Comparison of ENCODE assay signal across 1 cellular context in genomic region chr1:44609768-44610526, GRCh38.
TF ChIP-seq lines count a peak whose summit lies in the region.

No MANE protein-coding gene starts in this region.

TF ChIP-seq in K562, 482 proteins besides CTCF, POLR2A, EP300 and RAD21 (continued from another document and continues in another):
- TF ChIP-seq SP2 (IDR thresholded peaks at IDR 0.05; ENCODE audit: extremely low read depth, low read depth, low read length, poor library complexity, severe bottlenecking) = no peak
- no peak for TF ChIP-seq DIDO1 (tag; IDR thresholded peaks at IDR 0.05; ENCODE audit: low read depth)
- TF ChIP-seq RBM25 (IDR thresholded peaks at IDR 0.05; ENCODE audit: low read depth, low read length, severe bottlenecking) = no peak
- TF ChIP-seq ZNF830 (CRISPR knock-in tag; IDR thresholded peaks at IDR 0.05) = no peak
- TF ChIP-seq, protein P1, sequence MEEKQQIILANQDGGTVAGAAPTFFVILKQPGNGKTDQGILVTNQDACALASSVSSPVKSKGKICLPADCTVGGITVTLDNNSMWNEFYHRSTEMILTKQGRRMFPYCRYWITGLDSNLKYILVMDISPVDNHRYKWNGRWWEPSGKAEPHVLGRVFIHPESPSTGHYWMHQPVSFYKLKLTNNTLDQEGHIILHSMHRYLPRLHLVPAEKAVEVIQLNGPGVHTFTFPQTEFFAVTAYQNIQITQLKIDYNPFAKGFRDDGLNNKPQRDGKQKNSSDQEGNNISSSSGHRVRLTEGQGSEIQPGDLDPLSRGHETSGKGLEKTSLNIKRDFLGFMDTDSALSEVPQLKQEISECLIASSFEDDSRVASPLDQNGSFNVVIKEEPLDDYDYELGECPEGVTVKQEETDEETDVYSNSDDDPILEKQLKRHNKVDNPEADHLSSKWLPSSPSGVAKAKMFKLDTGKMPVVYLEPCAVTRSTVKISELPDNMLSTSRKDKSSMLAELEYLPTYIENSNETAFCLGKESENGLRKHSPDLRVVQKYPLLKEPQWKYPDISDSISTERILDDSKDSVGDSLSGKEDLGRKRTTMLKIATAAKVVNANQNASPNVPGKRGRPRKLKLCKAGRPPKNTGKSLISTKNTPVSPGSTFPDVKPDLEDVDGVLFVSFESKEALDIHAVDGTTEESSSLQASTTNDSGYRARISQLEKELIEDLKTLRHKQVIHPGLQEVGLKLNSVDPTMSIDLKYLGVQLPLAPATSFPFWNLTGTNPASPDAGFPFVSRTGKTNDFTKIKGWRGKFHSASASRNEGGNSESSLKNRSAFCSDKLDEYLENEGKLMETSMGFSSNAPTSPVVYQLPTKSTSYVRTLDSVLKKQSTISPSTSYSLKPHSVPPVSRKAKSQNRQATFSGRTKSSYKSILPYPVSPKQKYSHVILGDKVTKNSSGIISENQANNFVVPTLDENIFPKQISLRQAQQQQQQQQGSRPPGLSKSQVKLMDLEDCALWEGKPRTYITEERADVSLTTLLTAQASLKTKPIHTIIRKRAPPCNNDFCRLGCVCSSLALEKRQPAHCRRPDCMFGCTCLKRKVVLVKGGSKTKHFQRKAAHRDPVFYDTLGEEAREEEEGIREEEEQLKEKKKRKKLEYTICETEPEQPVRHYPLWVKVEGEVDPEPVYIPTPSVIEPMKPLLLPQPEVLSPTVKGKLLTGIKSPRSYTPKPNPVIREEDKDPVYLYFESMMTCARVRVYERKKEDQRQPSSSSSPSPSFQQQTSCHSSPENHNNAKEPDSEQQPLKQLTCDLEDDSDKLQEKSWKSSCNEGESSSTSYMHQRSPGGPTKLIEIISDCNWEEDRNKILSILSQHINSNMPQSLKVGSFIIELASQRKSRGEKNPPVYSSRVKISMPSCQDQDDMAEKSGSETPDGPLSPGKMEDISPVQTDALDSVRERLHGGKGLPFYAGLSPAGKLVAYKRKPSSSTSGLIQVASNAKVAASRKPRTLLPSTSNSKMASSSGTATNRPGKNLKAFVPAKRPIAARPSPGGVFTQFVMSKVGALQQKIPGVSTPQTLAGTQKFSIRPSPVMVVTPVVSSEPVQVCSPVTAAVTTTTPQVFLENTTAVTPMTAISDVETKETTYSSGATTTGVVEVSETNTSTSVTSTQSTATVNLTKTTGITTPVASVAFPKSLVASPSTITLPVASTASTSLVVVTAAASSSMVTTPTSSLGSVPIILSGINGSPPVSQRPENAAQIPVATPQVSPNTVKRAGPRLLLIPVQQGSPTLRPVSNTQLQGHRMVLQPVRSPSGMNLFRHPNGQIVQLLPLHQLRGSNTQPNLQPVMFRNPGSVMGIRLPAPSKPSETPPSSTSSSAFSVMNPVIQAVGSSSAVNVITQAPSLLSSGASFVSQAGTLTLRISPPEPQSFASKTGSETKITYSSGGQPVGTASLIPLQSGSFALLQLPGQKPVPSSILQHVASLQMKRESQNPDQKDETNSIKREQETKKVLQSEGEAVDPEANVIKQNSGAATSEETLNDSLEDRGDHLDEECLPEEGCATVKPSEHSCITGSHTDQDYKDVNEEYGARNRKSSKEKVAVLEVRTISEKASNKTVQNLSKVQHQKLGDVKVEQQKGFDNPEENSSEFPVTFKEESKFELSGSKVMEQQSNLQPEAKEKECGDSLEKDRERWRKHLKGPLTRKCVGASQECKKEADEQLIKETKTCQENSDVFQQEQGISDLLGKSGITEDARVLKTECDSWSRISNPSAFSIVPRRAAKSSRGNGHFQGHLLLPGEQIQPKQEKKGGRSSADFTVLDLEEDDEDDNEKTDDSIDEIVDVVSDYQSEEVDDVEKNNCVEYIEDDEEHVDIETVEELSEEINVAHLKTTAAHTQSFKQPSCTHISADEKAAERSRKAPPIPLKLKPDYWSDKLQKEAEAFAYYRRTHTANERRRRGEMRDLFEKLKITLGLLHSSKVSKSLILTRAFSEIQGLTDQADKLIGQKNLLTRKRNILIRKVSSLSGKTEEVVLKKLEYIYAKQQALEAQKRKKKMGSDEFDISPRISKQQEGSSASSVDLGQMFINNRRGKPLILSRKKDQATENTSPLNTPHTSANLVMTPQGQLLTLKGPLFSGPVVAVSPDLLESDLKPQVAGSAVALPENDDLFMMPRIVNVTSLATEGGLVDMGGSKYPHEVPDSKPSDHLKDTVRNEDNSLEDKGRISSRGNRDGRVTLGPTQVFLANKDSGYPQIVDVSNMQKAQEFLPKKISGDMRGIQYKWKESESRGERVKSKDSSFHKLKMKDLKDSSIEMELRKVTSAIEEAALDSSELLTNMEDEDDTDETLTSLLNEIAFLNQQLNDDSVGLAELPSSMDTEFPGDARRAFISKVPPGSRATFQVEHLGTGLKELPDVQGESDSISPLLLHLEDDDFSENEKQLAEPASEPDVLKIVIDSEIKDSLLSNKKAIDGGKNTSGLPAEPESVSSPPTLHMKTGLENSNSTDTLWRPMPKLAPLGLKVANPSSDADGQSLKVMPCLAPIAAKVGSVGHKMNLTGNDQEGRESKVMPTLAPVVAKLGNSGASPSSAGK (IDR thresholded peaks at IDR 0.05) = no peak
- no peak for TF ChIP-seq RBM39 (optimal IDR thresholded peaks at IDR 0.05; ENCODE audit: low read depth, low read length)
- TF ChIP-seq RB1 (IDR thresholded peaks at IDR 0.05; ENCODE audit: low read depth) = no peak
- 0 out of 2 replicates have a peak, but pooled peaks have one; percentile 25 for TF ChIP-seq MTA3 (IDR thresholded peaks at IDR 0.05; ENCODE audit: borderline replicate concordance)
- TF ChIP-seq E2F1 (CRISPR knock-in tag; IDR thresholded peaks at IDR 0.05) = no peak
- TF ChIP-seq NR2C2 (CRISPR knock-in tag; IDR thresholded peaks at IDR 0.05) = no peak
- TF ChIP-seq NR2C2 (tag; IDR thresholded peaks at IDR 0.05) = no peak
- no peak; a peak in 1 of 4 replicates for TF ChIP-seq SIN3A (IDR thresholded peaks at IDR 0.05; ENCODE audit: borderline replicate concordance in 2 of 2, control insufficient read depth in 1 of 2, low read depth in 2 of 2, low read length in 2 of 2)
- TF ChIP-seq ARID2 (IDR thresholded peaks at IDR 0.05) = no peak
- no peak for TF ChIP-seq BCL6 (CRISPR knock-in tag; IDR thresholded peaks at IDR 0.05)
- TF ChIP-seq ZNF143 (CRISPR knock-in tag; IDR thresholded peaks at IDR 0.05) = no peak
- no peak for TF ChIP-seq BRD4 (IDR thresholded peaks at IDR 0.05)
- TF ChIP-seq, protein P2, sequence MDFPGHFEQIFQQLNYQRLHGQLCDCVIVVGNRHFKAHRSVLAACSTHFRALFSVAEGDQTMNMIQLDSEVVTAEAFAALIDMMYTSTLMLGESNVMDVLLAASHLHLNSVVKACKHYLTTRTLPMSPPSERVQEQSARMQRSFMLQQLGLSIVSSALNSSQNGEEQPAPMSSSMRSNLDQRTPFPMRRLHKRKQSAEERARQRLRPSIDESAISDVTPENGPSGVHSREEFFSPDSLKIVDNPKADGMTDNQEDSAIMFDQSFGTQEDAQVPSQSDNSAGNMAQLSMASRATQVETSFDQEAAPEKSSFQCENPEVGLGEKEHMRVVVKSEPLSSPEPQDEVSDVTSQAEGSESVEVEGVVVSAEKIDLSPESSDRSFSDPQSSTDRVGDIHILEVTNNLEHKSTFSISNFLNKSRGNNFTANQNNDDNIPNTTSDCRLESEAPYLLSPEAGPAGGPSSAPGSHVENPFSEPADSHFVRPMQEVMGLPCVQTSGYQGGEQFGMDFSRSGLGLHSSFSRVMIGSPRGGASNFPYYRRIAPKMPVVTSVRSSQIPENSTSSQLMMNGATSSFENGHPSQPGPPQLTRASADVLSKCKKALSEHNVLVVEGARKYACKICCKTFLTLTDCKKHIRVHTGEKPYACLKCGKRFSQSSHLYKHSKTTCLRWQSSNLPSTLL (IDR thresholded peaks at IDR 0.05) = no peak
- TF ChIP-seq, protein P3, sequence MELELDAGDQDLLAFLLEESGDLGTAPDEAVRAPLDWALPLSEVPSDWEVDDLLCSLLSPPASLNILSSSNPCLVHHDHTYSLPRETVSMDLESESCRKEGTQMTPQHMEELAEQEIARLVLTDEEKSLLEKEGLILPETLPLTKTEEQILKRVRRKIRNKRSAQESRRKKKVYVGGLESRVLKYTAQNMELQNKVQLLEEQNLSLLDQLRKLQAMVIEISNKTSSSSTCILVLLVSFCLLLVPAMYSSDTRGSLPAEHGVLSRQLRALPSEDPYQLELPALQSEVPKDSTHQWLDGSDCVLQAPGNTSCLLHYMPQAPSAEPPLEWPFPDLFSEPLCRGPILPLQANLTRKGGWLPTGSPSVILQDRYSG (tag; conservative IDR thresholded peaks at IDR 0.05; ENCODE audit: low read depth) = no peak
- no peak for TF ChIP-seq SMAD3 (CRISPR knock-in tag; conservative IDR thresholded peaks at IDR 0.05)
- TF ChIP-seq ZNF445 (CRISPR knock-in tag; IDR thresholded peaks at IDR 0.05; ENCODE audit: low read depth) = no peak
- TF ChIP-seq ZNF507 (tag; conservative IDR thresholded peaks at IDR 0.05) = no peak
- TF ChIP-seq JUND (IDR thresholded peaks at IDR 0.05; ENCODE audit: borderline replicate concordance, low read depth, low read length) = peak; percentile 42; the same call in 1 of the 2 replicates
- peak; percentile 26; the same call in 1 of the 3 replicates for TF ChIP-seq JUND (tag; IDR thresholded peaks at IDR 0.05; ENCODE audit: borderline replicate concordance, low read depth, low read length)
- TF ChIP-seq, protein P4, sequence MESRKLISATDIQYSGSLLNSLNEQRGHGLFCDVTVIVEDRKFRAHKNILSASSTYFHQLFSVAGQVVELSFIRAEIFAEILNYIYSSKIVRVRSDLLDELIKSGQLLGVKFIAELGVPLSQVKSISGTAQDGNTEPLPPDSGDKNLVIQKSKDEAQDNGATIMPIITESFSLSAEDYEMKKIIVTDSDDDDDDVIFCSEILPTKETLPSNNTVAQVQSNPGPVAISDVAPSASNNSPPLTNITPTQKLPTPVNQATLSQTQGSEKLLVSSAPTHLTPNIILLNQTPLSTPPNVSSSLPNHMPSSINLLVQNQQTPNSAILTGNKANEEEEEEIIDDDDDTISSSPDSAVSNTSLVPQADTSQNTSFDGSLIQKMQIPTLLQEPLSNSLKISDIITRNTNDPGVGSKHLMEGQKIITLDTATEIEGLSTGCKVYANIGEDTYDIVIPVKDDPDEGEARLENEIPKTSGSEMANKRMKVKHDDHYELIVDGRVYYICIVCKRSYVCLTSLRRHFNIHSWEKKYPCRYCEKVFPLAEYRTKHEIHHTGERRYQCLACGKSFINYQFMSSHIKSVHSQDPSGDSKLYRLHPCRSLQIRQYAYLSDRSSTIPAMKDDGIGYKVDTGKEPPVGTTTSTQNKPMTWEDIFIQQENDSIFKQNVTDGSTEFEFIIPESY (CRISPR knock-in tag; IDR thresholded peaks at IDR 0.05) = no peak
- no peak for TF ChIP-seq SNRNP70 (optimal IDR thresholded peaks at IDR 0.05; ENCODE audit: low read depth, low read length)
- no peak for TF ChIP-seq ZNF354B (CRISPR knock-in tag; IDR thresholded peaks at IDR 0.05)
- TF ChIP-seq, protein P5, sequence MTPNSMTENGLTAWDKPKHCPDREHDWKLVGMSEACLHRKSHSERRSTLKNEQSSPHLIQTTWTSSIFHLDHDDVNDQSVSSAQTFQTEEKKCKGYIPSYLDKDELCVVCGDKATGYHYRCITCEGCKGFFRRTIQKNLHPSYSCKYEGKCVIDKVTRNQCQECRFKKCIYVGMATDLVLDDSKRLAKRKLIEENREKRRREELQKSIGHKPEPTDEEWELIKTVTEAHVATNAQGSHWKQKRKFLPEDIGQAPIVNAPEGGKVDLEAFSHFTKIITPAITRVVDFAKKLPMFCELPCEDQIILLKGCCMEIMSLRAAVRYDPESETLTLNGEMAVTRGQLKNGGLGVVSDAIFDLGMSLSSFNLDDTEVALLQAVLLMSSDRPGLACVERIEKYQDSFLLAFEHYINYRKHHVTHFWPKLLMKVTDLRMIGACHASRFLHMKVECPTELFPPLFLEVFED (CRISPR knock-in tag; conservative IDR thresholded peaks at IDR 0.05) = no peak
- no peak for TF ChIP-seq TCF7L2 (IDR thresholded peaks at IDR 0.05; ENCODE audit: low read depth, low read length)
- peak; percentile 65; the same call in 1 of the 2 replicates for TF ChIP-seq TOE1 (IDR thresholded peaks at IDR 0.05; ENCODE audit: borderline replicate concordance)
- TF ChIP-seq TOE1 (CRISPR knock-in tag; IDR thresholded peaks at IDR 0.05; ENCODE audit: borderline replicate concordance, low read depth) = no peak
- TF ChIP-seq ELF4 (CRISPR knock-in tag; IDR thresholded peaks at IDR 0.05) = no peak
- no peak for TF ChIP-seq ZNF551 (CRISPR knock-in tag; IDR thresholded peaks at IDR 0.05)
- no peak for TF ChIP-seq CBX5 (IDR thresholded peaks at IDR 0.05; ENCODE audit: borderline replicate concordance, low read depth)
- no peak for TF ChIP-seq TSC22D4 (tag; IDR thresholded peaks at IDR 0.05)
- peak in 1 of 2 experiments; percentile 70; a peak in 1 of 4 replicates for TF ChIP-seq ARNT (IDR thresholded peaks at IDR 0.05)
- TF ChIP-seq SMARCC2 (IDR thresholded peaks at IDR 0.05; ENCODE audit: low read depth) = 0 out of 2 replicates have a peak, but pooled peaks have one; percentile 37
- TF ChIP-seq ZNF41 (CRISPR knock-in tag; conservative IDR thresholded peaks at IDR 0.05) = no peak
- TF ChIP-seq KLF13 (tag; IDR thresholded peaks at IDR 0.05; ENCODE audit: borderline replicate concordance, low read depth) = no peak
- no peak for TF ChIP-seq DEAF1 (CRISPR knock-in tag; IDR thresholded peaks at IDR 0.05)
- TF ChIP-seq TRIM24 (IDR thresholded peaks at IDR 0.05) = peak; percentile 57 to 81; a peak in 3 of 4 replicates
